In the genomic region with DNA sequence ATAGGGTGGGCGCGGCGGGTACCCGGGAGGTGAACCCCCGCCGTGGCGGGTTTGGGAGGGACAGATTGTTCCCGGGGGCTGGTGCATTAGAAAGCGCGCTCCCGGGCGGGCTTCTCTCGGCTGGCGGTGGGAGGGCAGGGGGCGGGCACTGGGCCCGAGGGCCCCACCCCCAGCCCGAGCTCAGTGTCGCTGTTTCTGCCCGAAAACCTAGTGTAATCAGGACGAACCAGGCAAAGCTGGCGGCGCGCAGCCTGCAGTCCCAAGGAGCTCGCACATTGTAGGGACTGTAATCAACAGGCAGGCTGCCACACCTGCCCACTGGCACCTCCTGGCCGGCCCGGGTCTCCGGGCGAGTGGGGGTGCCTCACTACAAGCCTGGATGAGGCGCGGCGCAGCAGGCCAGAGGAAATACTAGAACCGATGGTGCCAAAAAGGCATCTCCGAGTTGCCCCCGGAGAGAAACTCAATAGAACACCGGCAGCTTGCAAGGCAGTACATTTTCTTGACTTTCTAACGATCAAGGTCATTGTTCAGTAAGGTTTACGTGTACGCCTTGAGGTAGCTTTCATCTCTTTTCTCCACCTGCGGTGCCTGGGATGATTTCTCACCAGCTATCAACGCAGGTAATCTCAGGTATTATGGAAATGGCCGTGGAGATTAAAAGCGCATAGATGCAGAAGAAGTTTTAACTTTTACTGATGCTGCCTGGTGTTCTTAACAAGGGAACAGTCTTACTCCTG, we compare ENCODE assay signal across 8 cellular contexts. TPM values are rescaled to one million over a fixed set of nuclear protein-coding genes. Genes with fewer than 3 reads are reported as not detected.
DNase-seq lines count a peak whose midpoint lies in the region; ATAC-seq, FAIRE-seq and TF ChIP-seq lines count a peak whose summit lies in the region.

No MANE protein-coding gene starts in this region.

- no peak for FAIRE-seq in D721Med (lab: Jason Lieb, UNC)

- H3K4me1 Mint-ChIP-seq in activated T-cell treated with anti-CD3 and anti-CD28 coated beads, Interleukin-2, amount 50 U/mL, for 72 hours (ENCODE audit: low read depth) = peaks cover 14% of the 10 kb centered on the region

- DNase-seq in D721Med (ENCODE audit: insufficient read length, low spot score) = peak; percentile 58
- DNase-seq in NOMO-1 treated with dmso at 0.1 percent for 144 hours (lab: John Stamatoyannopoulos, UW; ENCODE audit: unreplicated experiment) = peak; percentile 17
- peak; percentile 63 to 69 for DNase-seq in activated T-cell treated with anti-CD3 and anti-CD28 coated beads, Interleukin-2, amount 50 U/mL, for 72 hours
- no peak for DNase-seq in fibroblast of villous mesenchyme (ENCODE audit: low read depth)
- DNase-seq in nucleus accumbens (lab: John Stamatoyannopoulos, UW) = peak in 43 of 56 donors; percentile 5 to 80 (median 43)

- H3K27me3 ChIP-seq in thymus (ENCODE audit: control insufficient read depth, insufficient read depth) = peaks cover 32% of the 10 kb centered on the region

- WGBS in thymus = 3% methylated on average over 42 of the region's 42 CpGs

- H3K9me3 ChIP-seq in thymus (ENCODE audit: control insufficient read depth) = no peaks in the 10 kb centered on the region

- H3K27me3 Mint-ChIP-seq in activated T-cell treated with anti-CD3 and anti-CD28 coated beads, Interleukin-2, amount 50 U/mL, for 72 hours (ENCODE audit: low read depth) = peaks cover 63% of the 10 kb centered on the region

- H3K4me3 ChIP-seq in fibroblast of villous mesenchyme (ENCODE audit: low read depth, low read length) (peak overlapping the region; percentile 45), thymus (ENCODE audit: low read length) (peak overlapping the region; percentile 68)

- no peak overlapping the region for H3K27ac Mint-ChIP-seq in activated T-cell treated with anti-CD3 and anti-CD28 coated beads, Interleukin-2, amount 50 U/mL, for 72 hours

- peak; percentile 72 for ATAC-seq in HG02759 (IDR thresholded peaks at IDR 0.05; ENCODE audit: unreplicated experiment)
- ATAC-seq in activated T-cell treated with anti-CD3 and anti-CD28 coated beads, Interleukin-2, amount 50 U/mL, for 72 hours (replicated peaks in 1 of 2) = peak; percentile 86 to 88
- no peak for ATAC-seq in HG03196 (IDR thresholded peaks at IDR 0.05; ENCODE audit: unreplicated experiment)

- H3K4me1 ChIP-seq in thymus (ENCODE audit: control insufficient read depth, insufficient read depth, low read length) = peaks cover 6% of the 10 kb centered on the region

- H3K36me3 ChIP-seq in thymus (ENCODE audit: control insufficient read depth, insufficient read depth) = no peaks in the 10 kb centered on the region

- no peaks in the 10 kb centered on the region for H3K36me3 Mint-ChIP-seq in activated T-cell treated with anti-CD3 and anti-CD28 coated beads, Interleukin-2, amount 50 U/mL, for 72 hours (ENCODE audit: insufficient read depth in 2 of 2)

- H3K9me3 Mint-ChIP-seq in activated T-cell treated with anti-CD3 and anti-CD28 coated beads, Interleukin-2, amount 50 U/mL, for 72 hours = no peaks in the 10 kb centered on the region

- H3K27ac ChIP-seq in thymus (ENCODE audit: low read depth) = no peak overlapping the region

- H3K4me3 Mint-ChIP-seq in activated T-cell treated with anti-CD3 and anti-CD28 coated beads, Interleukin-2, amount 50 U/mL, for 72 hours = peak overlapping the region; percentile 89 to 91

- TF ChIP-seq CTCF in D721Med (IDR thresholded peaks at IDR 0.05; ENCODE audit: insufficient read depth, missing control alignments) (no peak), fibroblast of villous mesenchyme (IDR thresholded peaks at IDR 0.05; ENCODE audit: insufficient read depth, low read depth, low read length) (no peak)

RNA-seq across cellular contexts. Expression of a gene that starts 0.8 kb away (rescaled TPM):
- total RNA-seq in activated T-cell treated with anti-CD3 and anti-CD28 coated beads, Interleukin-2, amount 50 U/mL, for 72 hours = under 1 TPM; 0.23 to 0.70 TPM
- under 0.01 TPM in 2 replicates for total RNA-seq in fibroblast of villous mesenchyme
- 1.1 TPM for polyA plus RNA-seq in thymus

RNA-seq across cellular contexts. Expression of a gene that starts 33.7 kb away (rescaled TPM):
- total RNA-seq in activated T-cell treated with anti-CD3 and anti-CD28 coated beads, Interleukin-2, amount 50 U/mL, for 72 hours = 10 to 100 TPM; 36.5 to 38.1 TPM
- total RNA-seq in fibroblast of villous mesenchyme = 45.8 and 47.0 TPM in 2 replicates
- polyA plus RNA-seq in thymus = 55.1 TPM
